19 cellular contexts compared by ENCODE assay signal in the genomic region with DNA sequence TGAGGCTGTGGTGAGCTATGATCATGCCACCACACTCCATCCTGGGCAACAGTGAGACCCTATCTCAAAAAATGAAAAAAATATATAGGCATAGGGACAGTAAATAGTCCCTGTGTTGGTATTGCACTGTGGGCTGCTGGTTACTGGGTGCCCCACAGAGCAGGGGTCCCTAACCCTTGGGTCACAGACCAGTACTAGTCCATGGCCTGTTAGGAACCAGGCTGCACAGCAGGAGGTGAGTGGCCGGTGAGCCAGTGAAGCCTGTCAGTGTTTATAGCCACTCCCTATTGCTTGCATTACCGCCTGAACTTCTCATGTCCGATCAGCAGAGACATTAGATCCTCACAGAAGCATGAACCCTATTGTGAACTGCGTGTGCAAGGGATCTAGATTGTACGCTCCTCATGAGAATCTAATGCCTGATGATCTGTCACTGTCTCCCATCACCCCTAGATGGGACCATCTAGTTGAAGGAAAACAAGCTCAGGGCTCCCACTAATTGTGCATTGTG.
"Had no signal": no experiment of that assay in that cellular context is flagged by ENCODE, and none has a peak within 500 bp of the region (broad histone marks: within the 10 kb centered on the region; RNA-seq: fewer than 3 reads in every experiment).

No MANE protein-coding gene starts in this region.

- H3K4me3 ChIP-seq: colonic mucosa, left ventricle myocardium inferior, lung, right atrium auricular region, tibial nerve had no signal

- H3K9me3 Mint-ChIP-seq: immature natural killer cell; nephron progenitor cell; stimulated activated memory B cell treated with anti-CD40 and anti-IgM and Interleukin-4, amounts not matched to agents 10 μg/mL and 1 μg/mL and 100 μg/mL, for 72 hours; stimulated activated naive CD8-positive, alpha-beta T cell treated with anti-CD3 and anti-CD28 coated beads, Interleukin-15, Interleukin-2, amounts not matched to agents 100 ng/mL and 50 ng/mL, for 24 hours had no signal

- H3K27ac Mint-ChIP-seq: endodermal cell; nephron progenitor cell; stimulated activated memory B cell treated with anti-CD40 and anti-IgM and Interleukin-4, amounts not matched to agents 10 μg/mL and 1 μg/mL and 100 μg/mL, for 72 hours; stimulated activated naive CD8-positive, alpha-beta T cell treated with anti-CD3 and anti-CD28 coated beads, Interleukin-15, Interleukin-2, amounts not matched to agents 100 ng/mL and 50 ng/mL, for 24 hours had no signal

- H3K9me3 ChIP-seq: colonic mucosa, left ventricle myocardium inferior, neutrophil, right atrium auricular region, tibial nerve had no signal

- H3K27me3 ChIP-seq: colonic mucosa, foreskin keratinocyte, neutrophil, right atrium auricular region, tibial nerve had no signal

- H3K27me3 Mint-ChIP-seq: naive thymus-derived CD4-positive, alpha-beta T cell; stimulated activated memory B cell treated with anti-CD40 and anti-IgM and Interleukin-4, amounts not matched to agents 10 μg/mL and 1 μg/mL and 100 μg/mL, for 72 hours; stimulated activated naive CD8-positive, alpha-beta T cell treated with anti-CD3 and anti-CD28 coated beads, Interleukin-15, Interleukin-2, amounts not matched to agents 100 ng/mL and 50 ng/mL, for 24 hours had no signal

- H3K27ac ChIP-seq: colonic mucosa, foreskin keratinocyte, left ventricle myocardium inferior, neutrophil, right atrium auricular region, tibial nerve had no signal

- ATAC-seq: foreskin keratinocyte; naive thymus-derived CD4-positive, alpha-beta T cell; stimulated activated memory B cell treated with anti-CD40 and anti-IgM and Interleukin-4, amounts not matched to agents 10 μg/mL and 1 μg/mL and 100 μg/mL, for 72 hours had no signal

- H3K4me1 ChIP-seq: colonic mucosa, foreskin keratinocyte, left ventricle myocardium inferior, right atrium auricular region had no signal

- DNase-seq: colonic mucosa; dermis blood vessel endothelial cell; endodermal cell; erythroblast; foreskin keratinocyte; immature natural killer cell; left ventricle myocardium inferior; mesendoderm; naive thymus-derived CD4-positive, alpha-beta T cell; nephron progenitor cell; small intestine; stimulated activated CD4-positive, alpha-beta T cell treated with anti-CD3 and anti-CD28 coated beads, Interleukin-12 subunit alpha, Interleukin-12 subunit beta, amount 100 ng/mL, for 4 hours; stimulated activated CD4-positive, alpha-beta T cell treated with anti-CD3 and anti-CD28 coated beads, Interleukin-4, amount 100 ng/mL, for 1 hour had no signal

- H3K4me3 Mint-ChIP-seq: endodermal cell; immature natural killer cell; naive thymus-derived CD4-positive, alpha-beta T cell; nephron progenitor cell; stimulated activated memory B cell treated with anti-CD40 and anti-IgM and Interleukin-4, amounts not matched to agents 10 μg/mL and 1 μg/mL and 100 μg/mL, for 72 hours; stimulated activated naive CD8-positive, alpha-beta T cell treated with anti-CD3 and anti-CD28 coated beads, Interleukin-15, Interleukin-2, amounts not matched to agents 100 ng/mL and 50 ng/mL, for 24 hours had no signal
